6 cellular contexts compared by ENCODE assay signal in genomic region chr12:6340745-6341438, GRCh38. TPM values are rescaled to one million over a fixed set of nuclear protein-coding genes. Genes with fewer than 3 reads are reported as not detected.
DNase-seq lines count a peak whose midpoint lies in the region; ATAC-seq lines count a peak whose summit lies in the region.

No MANE protein-coding gene starts in this region.

- DNase-seq in activated T-helper 1 cell treated with anti-CD3 and anti-CD28 coated beads, Interleukin-12 subunit alpha, Interleukin-12 subunit beta, Interleukin-2, Interleukin-4 antibody, amounts not matched to agents 30 ng/mL and 10 ng/mL and 1 ng/mL, durations not matched to agents 14 hours and 24 hours and 36 hours (ENCODE audit: low spot score): no peak
- DNase-seq in NCI-H2171 (lab: John Stamatoyannopoulos, UW): no peak

- H3K4me1 ChIP-seq in esophagus (ENCODE audit: control insufficient read depth in 2 of 2, insufficient read depth in 2 of 2, low read length in 1 of 2): peaks cover 7 to 36% of the 10 kb centered on the region in 2 donors

- peaks cover 3% of the 10 kb centered on the region for H3K36me3 Mint-ChIP-seq in activated T-helper 1 cell treated with anti-CD3 and anti-CD28 coated beads, Interleukin-12 subunit alpha, Interleukin-12 subunit beta, Interleukin-2, Interleukin-4 antibody, amounts not matched to agents 30 ng/mL and 10 ng/mL and 1 ng/mL, durations not matched to agents 14 hours and 24 hours and 36 hours (ENCODE audit: low read depth)

- peaks cover 33% of the 10 kb centered on the region for H3K4me1 Mint-ChIP-seq in activated T-helper 1 cell treated with anti-CD3 and anti-CD28 coated beads, Interleukin-12 subunit alpha, Interleukin-12 subunit beta, Interleukin-2, Interleukin-4 antibody, amounts not matched to agents 30 ng/mL and 10 ng/mL and 1 ng/mL, durations not matched to agents 14 hours and 24 hours and 36 hours (ENCODE audit: low read depth)

- no peaks in the 10 kb centered on the region for H3K9me3 Mint-ChIP-seq in activated T-helper 1 cell treated with anti-CD3 and anti-CD28 coated beads, Interleukin-12 subunit alpha, Interleukin-12 subunit beta, Interleukin-2, Interleukin-4 antibody, amounts not matched to agents 30 ng/mL and 10 ng/mL and 1 ng/mL, durations not matched to agents 14 hours and 24 hours and 36 hours

- H3K27ac Mint-ChIP-seq in activated T-helper 1 cell treated with anti-CD3 and anti-CD28 coated beads, Interleukin-12 subunit alpha, Interleukin-12 subunit beta, Interleukin-2, Interleukin-4 antibody, amounts not matched to agents 30 ng/mL and 10 ng/mL and 1 ng/mL, durations not matched to agents 14 hours and 24 hours and 36 hours: no peak overlapping the region

- H3K4me3 ChIP-seq in esophagus (ENCODE audit: low read depth in 1 of 2, low read length in 2 of 2): peak overlapping the region; percentile 84 to 85
- peak overlapping the region; percentile 65 to 95 (median 87) for H3K4me3 ChIP-seq in skin epidermis

- no peak for ATAC-seq in HG03135 (IDR thresholded peaks at IDR 0.05; ENCODE audit: unreplicated experiment)

- no peaks in the 10 kb centered on the region for H3K36me3 ChIP-seq in KOPT-K1 (ENCODE audit: insufficient read depth, low read length)
- H3K36me3 ChIP-seq in esophagus (ENCODE audit: control insufficient read depth in 2 of 2, insufficient read depth in 2 of 2, low read length in 1 of 2): no peaks in the 10 kb centered on the region

- H3K27ac ChIP-seq in KOPT-K1 (ENCODE audit: low read depth, low read length, poor library complexity, severe bottlenecking) (peak overlapping the region; percentile 99), esophagus (ENCODE audit: low read depth in 2 of 2, low read length in 1 of 2) (peak overlapping the region; percentile 94 to 100), skin epidermis (peak overlapping the region; percentile 89 to 100 (median 99))

- H3K27me3 ChIP-seq in esophagus (ENCODE audit: control insufficient read depth in 1 of 2, insufficient read depth in 2 of 2, low read length in 2 of 2): no peaks in the 10 kb centered on the region

- H3K27me3 Mint-ChIP-seq in activated T-helper 1 cell treated with anti-CD3 and anti-CD28 coated beads, Interleukin-12 subunit alpha, Interleukin-12 subunit beta, Interleukin-2, Interleukin-4 antibody, amounts not matched to agents 30 ng/mL and 10 ng/mL and 1 ng/mL, durations not matched to agents 14 hours and 24 hours and 36 hours (ENCODE audit: insufficient read depth): no peaks in the 10 kb centered on the region

- H3K9me3 ChIP-seq in KOPT-K1 (ENCODE audit: insufficient read depth, low read length, poor library complexity, severe bottlenecking) (no peaks in the 10 kb centered on the region), esophagus (ENCODE audit: control insufficient read depth in 2 of 2, insufficient read depth in 1 of 2, low read depth in 1 of 2, low read length in 1 of 2) (no peaks in the 10 kb centered on the region)

- intact Hi-C loops in activated T-helper 1 cell treated with anti-CD3 and anti-CD28 coated beads, Interleukin-12 subunit alpha, Interleukin-12 subunit beta, Interleukin-2, Interleukin-4 antibody, amounts not matched to agents 30 ng/mL and 10 ng/mL and 1 ng/mL, durations not matched to agents 14 hours and 24 hours and 36 hours (cut with micrococcal nuclease): loop anchor here (1.0 kb wide), 1 partner anchor 22 kb away; no protein-coding TSS in a partner anchor

- no peak overlapping the region for H3K4me3 Mint-ChIP-seq in activated T-helper 1 cell treated with anti-CD3 and anti-CD28 coated beads, Interleukin-12 subunit alpha, Interleukin-12 subunit beta, Interleukin-2, Interleukin-4 antibody, amounts not matched to agents 30 ng/mL and 10 ng/mL and 1 ng/mL, durations not matched to agents 14 hours and 24 hours and 36 hours

- WGBS in esophagus, 2 donors: 1 to 2% methylated on average over 15 of the region's 15 CpGs

RNA-seq across cellular contexts. Expression of gene TNFRSF1A, which starts 1.0 kb away (rescaled TPM):
- polyA plus RNA-seq in esophagus: 10 to 100 TPM; 41.7 to 71.4 TPM
- 51.4 and 55.9 TPM in 2 replicates for total RNA-seq in activated T-helper 1 cell treated with anti-CD3 and anti-CD28 coated beads, Interleukin-12 subunit alpha, Interleukin-12 subunit beta, Interleukin-2, Interleukin-4 antibody, amounts not matched to agents 30 ng/mL and 10 ng/mL and 1 ng/mL, durations not matched to agents 14 hours and 24 hours and 36 hours

RNA-seq across cellular contexts. Expression of gene PLEKHG6, which starts 30.4 kb away (rescaled TPM):
- polyA plus RNA-seq in esophagus: 10 to 100 TPM; 25.0 to 70.3 TPM
- not detected in 2 replicates for total RNA-seq in activated T-helper 1 cell treated with anti-CD3 and anti-CD28 coated beads, Interleukin-12 subunit alpha, Interleukin-12 subunit beta, Interleukin-2, Interleukin-4 antibody, amounts not matched to agents 30 ng/mL and 10 ng/mL and 1 ng/mL, durations not matched to agents 14 hours and 24 hours and 36 hours

RNA-seq across cellular contexts. Expression of gene SCNN1A, which starts 34.5 kb away (rescaled TPM):
- polyA plus RNA-seq in esophagus: 100 to 1,000 TPM in 1 of 2 donors, 10 to 100 TPM in 1; 98.7 to 126 TPM
- 0.05 and 0.32 TPM in 2 replicates for total RNA-seq in activated T-helper 1 cell treated with anti-CD3 and anti-CD28 coated beads, Interleukin-12 subunit alpha, Interleukin-12 subunit beta, Interleukin-2, Interleukin-4 antibody, amounts not matched to agents 30 ng/mL and 10 ng/mL and 1 ng/mL, durations not matched to agents 14 hours and 24 hours and 36 hours

RNA-seq across cellular contexts. Expression of gene LTBR, which starts 43.1 kb away (rescaled TPM):
- polyA plus RNA-seq in esophagus: 10 to 100 TPM; 81.3 to 97.9 TPM
- total RNA-seq in activated T-helper 1 cell treated with anti-CD3 and anti-CD28 coated beads, Interleukin-12 subunit alpha, Interleukin-12 subunit beta, Interleukin-2, Interleukin-4 antibody, amounts not matched to agents 30 ng/mL and 10 ng/mL and 1 ng/mL, durations not matched to agents 14 hours and 24 hours and 36 hours: 0.64 and 1.3 TPM in 2 replicates
